1 cellular context compared by ENCODE assay signal in the genomic region with DNA sequence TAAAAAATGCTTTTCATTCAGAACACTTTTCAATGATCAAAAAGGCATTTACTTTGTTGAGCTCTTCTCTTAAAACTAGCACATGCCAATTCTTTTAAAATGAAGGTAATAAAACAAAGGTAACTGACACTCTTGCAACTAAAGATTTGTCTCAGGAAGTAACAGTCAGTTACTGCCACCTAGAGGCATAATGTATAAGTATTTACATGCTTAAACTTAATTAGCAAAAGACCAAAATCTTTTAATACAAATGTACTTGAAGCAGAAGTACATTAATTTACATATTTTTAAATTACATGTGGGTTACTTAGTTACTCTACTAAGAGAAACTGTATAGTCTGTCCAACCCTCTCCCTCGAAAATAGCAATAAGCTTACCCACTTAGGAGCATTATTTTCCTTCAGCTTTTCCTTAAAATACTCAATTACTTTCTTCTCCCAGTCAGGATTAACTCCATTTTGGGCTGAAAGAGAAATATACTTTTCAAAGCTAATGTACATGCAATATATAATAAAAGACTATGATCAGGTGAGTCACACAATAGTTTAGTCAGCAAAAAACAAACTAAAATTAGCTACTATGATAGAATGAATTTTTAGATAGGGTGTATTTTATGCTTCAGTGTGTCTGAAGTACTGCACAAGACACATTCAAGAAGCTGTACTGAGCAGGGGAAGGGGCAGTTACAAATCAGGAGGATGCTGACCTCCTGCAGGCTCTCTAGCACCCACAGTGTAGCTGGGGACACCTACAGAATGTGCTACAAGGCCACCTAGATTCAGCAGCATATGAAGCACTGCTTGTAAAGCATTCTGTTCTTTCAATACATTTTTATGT.
TF ChIP-seq lines count a peak whose summit lies in the region.

No MANE protein-coding gene starts in this region.

TF ChIP-seq in GM12878, 131 proteins besides CTCF, POLR2A, EP300 and RAD21:
- TF ChIP-seq TCF12 (IDR thresholded peaks at IDR 0.05; ENCODE audit: low read depth, low read length) (no peak), SMC3 (IDR thresholded peaks at IDR 0.05; ENCODE audit: borderline replicate concordance, low read length) (peak; percentile 58; the same call in 1 of the 2 replicates)
